ENCODE assay signal across 12 cellular contexts in the genomic region with DNA sequence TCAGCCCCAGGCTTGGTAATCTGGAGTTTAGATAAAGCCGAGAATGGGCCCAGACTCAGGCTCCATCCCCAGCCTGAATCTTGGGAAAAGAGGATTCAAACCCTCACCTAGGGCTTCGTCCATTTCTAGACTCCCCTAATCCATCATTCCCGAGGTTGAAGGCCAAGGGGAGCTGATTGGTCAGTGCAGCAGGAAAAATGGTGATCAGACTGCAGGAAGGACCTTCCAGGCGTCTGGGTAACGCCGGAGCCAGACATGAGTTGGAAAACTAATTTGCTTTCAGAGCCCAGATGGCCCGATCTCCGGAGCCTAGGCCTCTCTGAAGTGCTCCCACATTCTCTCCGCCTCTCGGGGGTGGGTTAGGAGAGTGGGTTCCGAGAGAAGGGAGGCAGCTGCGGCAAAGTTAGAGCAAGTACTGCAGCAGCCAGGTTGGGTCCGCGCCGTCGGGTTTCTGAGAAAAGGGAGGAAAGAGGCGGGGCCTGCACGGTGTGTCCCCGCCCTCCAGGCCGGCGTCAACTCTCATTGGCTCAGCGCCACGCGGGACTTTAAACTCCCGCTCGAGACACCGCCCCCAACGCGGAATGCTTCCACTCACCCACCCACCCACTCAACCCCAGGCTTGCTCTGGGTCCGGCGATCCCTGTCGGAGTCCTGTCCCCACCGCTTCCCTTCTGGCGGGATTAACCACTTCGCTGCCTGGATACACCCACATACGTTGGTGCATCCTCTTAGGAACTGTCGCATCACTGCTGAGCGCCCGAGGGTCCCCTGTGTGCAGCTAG. TPM values are rescaled to one million over a fixed set of nuclear protein-coding genes. Genes with fewer than 3 reads are reported as not detected.
DNase-seq lines count a peak whose midpoint lies in the region; ATAC-seq, FAIRE-seq and TF ChIP-seq lines count a peak whose summit lies in the region.
"Had no signal": no experiment of that assay in that cellular context is flagged by ENCODE, and none has a peak within 500 bp of the region (broad histone marks: within the 10 kb centered on the region; RNA-seq: fewer than 3 reads in every experiment).

No MANE protein-coding gene starts in this region.

- H3K27me3 ChIP-seq in CD8-positive, alpha-beta T cell (ENCODE audit: insufficient read depth, low read length) = peaks cover 63% of the 10 kb centered on the region
- peaks cover 82 to 100% of the 10 kb centered on the region in 2 donors for H3K27me3 ChIP-seq in left lung

- no peak for TF ChIP-seq POLR2A in GM12892 (IDR thresholded peaks at IDR 0.05; ENCODE audit: low read depth, low read length)

- no peak overlapping the region for H3K27ac ChIP-seq in CD8-positive, alpha-beta T cell (ENCODE audit: low read depth, low read length)
- no peak overlapping the region for H3K27ac ChIP-seq in left lung
- H3K27ac ChIP-seq: neutrophil, suprapubic skin had no signal

- peak; percentile 17 for ATAC-seq in CD8-positive, alpha-beta T cell
- peak; percentile 36 for ATAC-seq in left colon
- ATAC-seq in left lung = no peak

- POLR2A ChIA-PET in CD8-positive, alpha-beta T cell (lab: Charles Lee) = interaction anchor here (0.6 kb wide), 1 partner anchor 121 kb away, joined by 4 read pairs; no protein-coding TSS in a partner anchor
- POLR2A ChIA-PET in HEK293T (lab: Yijun Ruan, JAX) = interaction anchor here (1.1 to 1.2 kb wide), 2 partner anchors 29 to 111 kb away, joined by 3 to 4 read pairs; partner anchors contain the start of genes RAD23A and RNASEH2A

- no peak overlapping the region for H3K27ac Mint-ChIP-seq in CD8-positive, alpha-beta T cell
- H3K27ac Mint-ChIP-seq: dendritic cell treated with granulocyte-macrophage colony-stimulating factor and Interleukin-4, amounts not matched to agents 40 ng/mL and 50 ng/mL, for 4 days had no signal

- FAIRE-seq in GM12892 (lab: Jason Lieb, UNC) = no peak

- no peaks in the 10 kb centered on the region for H3K36me3 ChIP-seq in CD8-positive, alpha-beta T cell (ENCODE audit: insufficient read depth, low read length)
- H3K36me3 ChIP-seq in left lung = no peaks in the 10 kb centered on the region
- H3K36me3 ChIP-seq: neutrophil, suprapubic skin had no signal

- peaks cover 73% of the 10 kb centered on the region for H3K27me3 Mint-ChIP-seq in CD8-positive, alpha-beta T cell (ENCODE audit: low read depth)

- peak overlapping the region; percentile 57 for H3K4me3 Mint-ChIP-seq in CD8-positive, alpha-beta T cell
- H3K4me3 Mint-ChIP-seq: dendritic cell treated with granulocyte-macrophage colony-stimulating factor and Interleukin-4, amounts not matched to agents 40 ng/mL and 50 ng/mL, for 4 days had no signal

- intact Hi-C loops in CD8-positive, alpha-beta T cell (cut with DNase I, micrococcal nuclease) = no loop called here
- intact Hi-C loops in left colon (cut with DNase I, micrococcal nuclease) = no loop called here
- intact Hi-C loops in left lung (cut with DNase I) = no loop called here

- peak in 2 of 7 experiments; percentile 29 for DNase-seq in CD8-positive, alpha-beta T cell
- DNase-seq in HEK293T (ENCODE audit: extremely low spot score) = peak; percentile 61
- peak; percentile 46 for DNase-seq in SW480 (ENCODE audit: low spot score)
- DNase-seq in left colon = peak in 1 of 2 donors; percentile 47
- no peak for DNase-seq in amniotic stem cell (lab: John Stamatoyannopoulos, UW)
- no peak for DNase-seq in GM12892 (ENCODE audit: insufficient read length)
- no peak for DNase-seq in left lung
- DNase-seq in NCI-H1105 (lab: John Stamatoyannopoulos, UW) = no peak

- TF ChIP-seq CTCF in CD8-positive, alpha-beta T cell (IDR thresholded peaks at IDR 0.05) = no peak
- no peak for TF ChIP-seq CTCF in left lung (IDR thresholded peaks at IDR 0.05)

- H3K36me3 Mint-ChIP-seq in CD8-positive, alpha-beta T cell = no peaks in the 10 kb centered on the region

- no peaks in the 10 kb centered on the region for H3K9me3 ChIP-seq in CD8-positive, alpha-beta T cell (ENCODE audit: low read length)
- H3K9me3 ChIP-seq in left lung = no peaks in the 10 kb centered on the region
- H3K9me3 ChIP-seq: neutrophil, suprapubic skin had no signal

- H3K9me3 Mint-ChIP-seq in CD8-positive, alpha-beta T cell = no peaks in the 10 kb centered on the region
- H3K9me3 Mint-ChIP-seq: dendritic cell treated with granulocyte-macrophage colony-stimulating factor and Interleukin-4, amounts not matched to agents 40 ng/mL and 50 ng/mL, for 4 days had no signal

- H3K4me1 ChIP-seq in CD8-positive, alpha-beta T cell (ENCODE audit: insufficient read depth, low read length) = peaks cover 23% of the 10 kb centered on the region
- peaks cover 4 to 33% of the 10 kb centered on the region in 2 donors for H3K4me1 ChIP-seq in left lung

- peaks cover 33% of the 10 kb centered on the region for H3K4me1 Mint-ChIP-seq in CD8-positive, alpha-beta T cell (ENCODE audit: low read depth)

- CTCF ChIA-PET in CD8-positive, alpha-beta T cell (lab: Charles Lee) = interaction anchor here (0.9 to 2.2 kb wide), 4 partner anchors 10 to 143 kb away, joined by 3 to 12 read pairs (median 3); no protein-coding TSS in a partner anchor
- CTCF ChIA-PET in HEK293T (lab: Yijun Ruan, JAX) = interaction anchor here (0.7 to 1.2 kb wide), 3 partner anchors 12 to 150 kb away, joined by 3 to 8 read pairs (median 5); no protein-coding TSS in a partner anchor

- no peak overlapping the region for H3K4me3 ChIP-seq in CD8-positive, alpha-beta T cell (ENCODE audit: low read depth, low read length)
- H3K4me3 ChIP-seq in left lung = no peak overlapping the region

TF ChIP-seq in HEK293T, 16 proteins besides CTCF, POLR2A, EP300 and RAD21:
- TF ChIP-seq FOXM1 (IDR thresholded peaks at IDR 0.05; ENCODE audit: borderline replicate concordance) (no peak), SP1 (IDR thresholded peaks at IDR 0.05) (no peak), ELF4 (IDR thresholded peaks at IDR 0.05) (no peak), FOXK2 (IDR thresholded peaks at IDR 0.05) (no peak), PKNOX1 (IDR thresholded peaks at IDR 0.05) (no peak), LEF1 (IDR thresholded peaks at IDR 0.05; ENCODE audit: borderline replicate concordance) (no peak), FOXA1 (IDR thresholded peaks at IDR 0.05) (no peak), HDGF (IDR thresholded peaks at IDR 0.05; ENCODE audit: borderline replicate concordance) (no peak), NFRKB (IDR thresholded peaks at IDR 0.05) (no peak), BHLHE40 (IDR thresholded peaks at IDR 0.05; ENCODE audit: borderline replicate concordance) (no peak), SUZ12 (IDR thresholded peaks at IDR 0.05) (no peak), ARNT (IDR thresholded peaks at IDR 0.05) (no peak), TARDBP (IDR thresholded peaks at IDR 0.05) (no peak), CTBP1 (IDR thresholded peaks at IDR 0.05; ENCODE audit: borderline replicate concordance) (no peak), L3MBTL2 (conservative IDR thresholded peaks at IDR 0.05) (no peak), ZNF384 (IDR thresholded peaks at IDR 0.05) (no peak)

RNA-seq across cellular contexts. Expression of gene RTBDN, which starts 0.8 kb away (rescaled TPM):
- total RNA-seq in CD8-positive, alpha-beta T cell = not detected
- under 1 TPM in 1 of 2 donors, not detected in 1; 0.49 TPM for total RNA-seq in left colon
- not detected for polyA plus RNA-seq in GM12892 (2012; ENCODE audit: missing spikeins)
- total RNA-seq in left lung = not detected
- total RNA-seq: RPMI7951, suprapubic skin had no signal

RNA-seq across cellular contexts. Expression of gene MAST1, which starts 3.1 kb away (rescaled TPM):
- total RNA-seq in CD8-positive, alpha-beta T cell = 1 to 10 TPM in 1 of 2 experiments, under 1 TPM in 1; 0.64 to 1.1 TPM
- total RNA-seq in left colon = 1 to 10 TPM in 1 of 2 donors, under 1 TPM in 1; 0.82 to 1.4 TPM
- polyA plus RNA-seq in GM12892 (2012; ENCODE audit: missing spikeins) = 1.1 TPM
- under 1 TPM; 0.15 to 0.29 TPM for total RNA-seq in left lung

RNA-seq across cellular contexts. Expression of gene RNASEH2A, which starts 28.8 kb away (rescaled TPM):
- 1 to 10 TPM; 1.3 to 2.2 TPM for total RNA-seq in CD8-positive, alpha-beta T cell
- total RNA-seq in left colon = 10 to 100 TPM in 1 of 2 donors, 1 to 10 TPM in 1; 5.7 to 10.9 TPM
- 33.0 TPM for polyA plus RNA-seq in GM12892 (2012; ENCODE audit: missing spikeins)
- total RNA-seq in left lung = 10 to 100 TPM; 10.9 to 16.6 TPM

RNA-seq across cellular contexts. Expression of gene THSD8, which starts 33.3 kb away (rescaled TPM):
- total RNA-seq in CD8-positive, alpha-beta T cell = under 1 TPM in 1 of 2 experiments, not detected in 1; 0.79 TPM
- total RNA-seq in left colon = 1 to 10 TPM; 3.2 to 4.4 TPM
- polyA plus RNA-seq in GM12892 (2012; ENCODE audit: missing spikeins) = 16.1 TPM
- 1 to 10 TPM; 6.6 to 9.0 TPM for total RNA-seq in left lung
- total RNA-seq: RPMI7951 had no signal

RNA-seq across cellular contexts. Expression of gene PRDX2, which starts 33.6 kb away (rescaled TPM):
- 10 to 100 TPM; 57.5 to 59.1 TPM for total RNA-seq in CD8-positive, alpha-beta T cell
- total RNA-seq in left colon (100 to 1,000 TPM; 249 to 298 TPM), left lung (100 to 1,000 TPM; 186 to 217 TPM)
- polyA plus RNA-seq in GM12892 (2012; ENCODE audit: missing spikeins) = 219 TPM

Comparison
In these comparisons a context has a peak if more than half of its experiments do, and no peak if none do; other contexts are left out.
1. DNase-seq: peak in HEK293T (single experiment) and SW480 (single experiment); none in amniotic stem cell (single experiment), GM12892 (single experiment), left lung (0 of 2) and NCI-H1105 (single experiment).